Comparison of ENCODE assay signal across 19 cellular contexts in genomic region chr5:76592692-76593091, GRCh38. TPM values are rescaled to one million over a fixed set of nuclear protein-coding genes. Genes with fewer than 3 reads are reported as not detected.
DNase-seq lines count a peak whose midpoint lies in the region; ATAC-seq, FAIRE-seq and TF ChIP-seq lines count a peak whose summit lies in the region.
"Had no signal": no experiment of that assay in that cellular context is flagged by ENCODE, and none has a peak within 500 bp of the region (broad histone marks: within the 10 kb centered on the region; RNA-seq: fewer than 3 reads in every experiment).

No MANE protein-coding gene starts in this region.

- DNase-seq in HepG2 (ENCODE audit: low spot score) (no peak), right lobe of liver (no peak), IMR-90 (no peak), K562 (ENCODE audit: extremely low read depth in 1 of 4, low spot score in 3 of 4) (no peak), COLO829 (ENCODE audit: low spot score) (no peak), DMS79 treated with DMSO at 0.1 percent for 48 hours (lab: John Stamatoyannopoulos, UW) (no peak)
- DNase-seq: 8988T; C1 segment of cervical spinal cord; Caco-2; CD4-positive, alpha-beta memory T cell; DMS153; EL; GDM1 had no signal

- H4K20me1 ChIP-seq in HepG2 (ENCODE audit: insufficient read depth, low read length) (no peaks in the 10 kb centered on the region), IMR-90 (ENCODE audit: insufficient read depth, low read length) (no peaks in the 10 kb centered on the region), K562 (replicated peaks; ENCODE audit: control insufficient read depth, insufficient read depth, low read length) (no peaks in the 10 kb centered on the region)

- H3K4me3 ChIP-seq in HepG2 (replicated peaks in 1 of 3; ENCODE audit: insufficient read depth in 1 of 3, low read depth in 2 of 3, low read length in 3 of 3) (no peak overlapping the region), right lobe of liver (no peak overlapping the region), IMR-90 (ENCODE audit: insufficient read depth, low read depth, low read length) (no peak overlapping the region), K562 (no peak overlapping the region)
- H3K4me3 ChIP-seq: GM12878, GM23338, HAP-1 had no signal

- CTCF ChIA-PET in HepG2 (lab: Yijun Ruan, JAX; ENCODE audit: low intra/inter-chr PET ratio, low total read pairs) (no interaction called here), IMR-90 (lab: Yijun Ruan, JAX) (no interaction called here), K562 (lab: Yijun Ruan, JAX; ENCODE audit: low intra/inter-chr PET ratio) (no interaction called here)

- H3K18ac ChIP-seq in IMR-90 (ENCODE audit: low read depth, low read length), result no peak overlapping the region

- H3K9me1 ChIP-seq in IMR-90 (ENCODE audit: insufficient read depth, low read length) (no peaks in the 10 kb centered on the region), K562 (ENCODE audit: control insufficient read depth, insufficient read depth, low read length) (no peaks in the 10 kb centered on the region)

- H3K27me3 ChIP-seq in HepG2 (ENCODE audit: control insufficient read depth in 1 of 2, insufficient read depth in 2 of 2, low read length in 2 of 2) (no peaks in the 10 kb centered on the region), right lobe of liver (no peaks in the 10 kb centered on the region), IMR-90 (ENCODE audit: control insufficient read depth, insufficient read depth, low read length) (peaks cover 23% of the 10 kb centered on the region), K562 (ENCODE audit: control insufficient read depth in 2 of 2, insufficient read depth in 2 of 2, low read length in 2 of 2) (no peaks in the 10 kb centered on the region)

- no peaks in the 10 kb centered on the region for H3K79me1 ChIP-seq in IMR-90 (ENCODE audit: low read depth in 1 of 2, low read length in 2 of 2)

- H4K91ac ChIP-seq in IMR-90 (ENCODE audit: insufficient read depth, low read depth, low read length), result no peak overlapping the region

- dilution Hi-C loops in IMR-90 (cut with HindIII; ENCODE audit: low sequenced_read_pairs, unreplicated experiment), result no loop called here

- H3K4me2 ChIP-seq in HepG2 (ENCODE audit: low read depth, low read length), result no peak overlapping the region
- no peak overlapping the region for H3K4me2 ChIP-seq in IMR-90 (ENCODE audit: low read depth, low read length)
- no peak overlapping the region for H3K4me2 ChIP-seq in K562 (ENCODE audit: insufficient read depth, low read length)
- H3K4me2 ChIP-seq: GM23338 had no signal

- no peak overlapping the region for H2BK5ac ChIP-seq in IMR-90 (ENCODE audit: low read depth, low read length, poor library complexity, severe bottlenecking)

- no peak for TF ChIP-seq POLR2A in HepG2 (IDR thresholded peaks at IDR 0.05; ENCODE audit: insufficient read depth in 1 of 2, low read depth in 2 of 2, low read length in 2 of 2)
- TF ChIP-seq POLR2A in right lobe of liver (IDR thresholded peaks at IDR 0.05), result no peak
- no peak for TF ChIP-seq POLR2A in IMR-90 (IDR thresholded peaks at IDR 0.05; ENCODE audit: low read depth, low read length)
- TF ChIP-seq POLR2A in K562 (conservative IDR thresholded peaks at IDR 0.05), result no peak

- no peak for TF ChIP-seq RAD21 in HepG2 (CRISPR knock-in tag; IDR thresholded peaks at IDR 0.05)
- TF ChIP-seq RAD21 in IMR-90 (IDR thresholded peaks at IDR 0.05; ENCODE audit: low read length), result no peak
- TF ChIP-seq RAD21 in K562 (CRISPR knock-in tag; conservative IDR thresholded peaks at IDR 0.05 in 1 of 2, IDR thresholded peaks at IDR 0.05 in 1 of 2), result no peak

- in situ Hi-C loops in HepG2 (cut with HindIII; ENCODE audit: extremely low pct_ligation_motif_present, low pct_unique_long_range_greater_than_20kb), result no loop called here
- in situ Hi-C loops in IMR-90 (cut with MboI; ENCODE audit: low sequenced_read_pairs), result no loop called here
- in situ Hi-C loops in K562 (cut with MboI), result no loop called here

- BruUV-seq in HepG2 (replicated peaks; lab: Mats Ljungman, UMichigan) (no TSS peak), IMR-90 (replicated peaks; lab: Mats Ljungman, UMichigan) (no TSS peak), K562 (replicated peaks; lab: Mats Ljungman, UMichigan) (no TSS peak)

- H3K79me2 ChIP-seq in HepG2 (ENCODE audit: insufficient read depth, low read length), result no peaks in the 10 kb centered on the region
- H3K79me2 ChIP-seq in K562 (ENCODE audit: control insufficient read depth, insufficient read depth, low read length), result no peaks in the 10 kb centered on the region

- POLR2A ChIA-PET in HepG2 (lab: Yijun Ruan, JAX), result no interaction called here
- POLR2A ChIA-PET in IMR-90 (lab: Charles Lee; ENCODE audit: unreplicated experiment), result no interaction called here
- POLR2A ChIA-PET in K562 (lab: Yijun Ruan, JAX), result interaction anchor here (0.7 to 1.3 kb wide), 2 partner anchors 182 to 302 kb away, joined by 3 read pairs; no protein-coding TSS in a partner anchor

- no peak overlapping the region for H2AFZ ChIP-seq in HepG2 (ENCODE audit: low read length)
- H2AFZ ChIP-seq in IMR-90 (replicated peaks; ENCODE audit: low read length, poor library complexity), result no peak overlapping the region
- H2AFZ ChIP-seq in K562 (ENCODE audit: low read depth, low read length), result no peak overlapping the region
- H2AFZ ChIP-seq: GM23338 had no signal

- peaks cover 10 to 41% of the 10 kb centered on the region in 2 experiments for H3K36me3 ChIP-seq in HepG2 (replicated peaks in 1 of 2; ENCODE audit: control insufficient read depth in 1 of 2, insufficient read depth in 2 of 2, low read length in 2 of 2)
- peaks cover 0 to 32% (median 16%) of the 10 kb centered on the region in 4 donors for H3K36me3 ChIP-seq in right lobe of liver
- no peaks in the 10 kb centered on the region for H3K36me3 ChIP-seq in IMR-90 (ENCODE audit: control insufficient read depth, insufficient read depth, low read length)
- H3K36me3 ChIP-seq in K562 (ENCODE audit: control insufficient read depth, insufficient read depth, low read length), result no peaks in the 10 kb centered on the region
- H3K36me3 ChIP-seq: HAP-1 had no signal

- no peak overlapping the region for H3K27ac ChIP-seq in HepG2 (ENCODE audit: extremely low read length, insufficient read depth, low read length)
- H3K27ac ChIP-seq in right lobe of liver, result no peak overlapping the region
- H3K27ac ChIP-seq in IMR-90 (ENCODE audit: insufficient read depth, low read length), result no peak overlapping the region
- H3K27ac ChIP-seq in K562 (ENCODE audit: extremely low read depth, low read depth, low read length), result no peak overlapping the region

- no peak for TF ChIP-seq EP300 in HepG2 (IDR thresholded peaks at IDR 0.05; ENCODE audit: low read depth in 2 of 2, low read length in 2 of 2)
- no peak for TF ChIP-seq EP300 in HepG2 (CRISPR knock-in tag; IDR thresholded peaks at IDR 0.05; ENCODE audit: borderline replicate concordance)
- no peak for TF ChIP-seq EP300 in K562 (IDR thresholded peaks at IDR 0.05; ENCODE audit: low read length)

- no peak for FAIRE-seq in HepG2 (lab: Jason Lieb, UNC)
- no peak for FAIRE-seq in K562 (lab: Jason Lieb, UNC)
- FAIRE-seq: GM12878, GM19239, H54 had no signal

- H2BK15ac ChIP-seq in IMR-90 (ENCODE audit: low read depth, low read length), result no peak overlapping the region

- intact Hi-C loops in HepG2 (cut with micrococcal nuclease; ENCODE audit: unreplicated experiment), result no loop called here
- intact Hi-C loops in right lobe of liver (cut with DNase I), result no loop called here
- intact Hi-C loops in IMR-90 (cut with micrococcal nuclease), result no loop called here
- intact Hi-C loops in K562 (cut with micrococcal nuclease), result no loop called here

- no peak overlapping the region for H4K5ac ChIP-seq in IMR-90 (ENCODE audit: low read depth, low read length)

- H3K23ac ChIP-seq in IMR-90 (ENCODE audit: low read depth, low read length), result no peak overlapping the region

- no peak overlapping the region for H3K9ac ChIP-seq in HepG2 (ENCODE audit: insufficient read depth, low read depth, low read length)
- no peak overlapping the region for H3K9ac ChIP-seq in IMR-90 (ENCODE audit: low read depth, low read length)
- H3K9ac ChIP-seq in K562 (ENCODE audit: insufficient read depth in 1 of 2, low read depth in 2 of 2, low read length in 2 of 2), result no peak overlapping the region

- no peak overlapping the region for H3K14ac ChIP-seq in IMR-90 (replicated peaks; ENCODE audit: low read depth, low read length)

- no peak overlapping the region for H2BK20ac ChIP-seq in IMR-90 (ENCODE audit: low read depth, low read length)

- no peak overlapping the region for H3K4ac ChIP-seq in IMR-90 (ENCODE audit: low read depth, low read length)

- no peak overlapping the region for H2AK9ac ChIP-seq in IMR-90 (replicated peaks; ENCODE audit: low read depth, low read length, poor library complexity)

- H3K4me1 ChIP-seq in HepG2 (ENCODE audit: insufficient read depth, low read length) (no peaks in the 10 kb centered on the region), right lobe of liver (no peaks in the 10 kb centered on the region), IMR-90 (ENCODE audit: control insufficient read depth, insufficient read depth, low read length) (no peaks in the 10 kb centered on the region), K562 (replicated peaks in 1 of 2; ENCODE audit: control insufficient read depth in 2 of 2, insufficient read depth in 2 of 2, low read length in 2 of 2) (no peaks in the 10 kb centered on the region)
- H3K4me1 ChIP-seq: Caco-2, HAP-1 had no signal

- H4K8ac ChIP-seq in IMR-90 (ENCODE audit: low read depth in 2 of 2, low read length in 2 of 2), result no peak overlapping the region

- H2AK5ac ChIP-seq in IMR-90 (ENCODE audit: low read depth, low read length), result no peak overlapping the region

- ATAC-seq in HepG2, result no peak
- ATAC-seq in right lobe of liver, result no peak
- ATAC-seq in IMR-90 (ENCODE audit: low read depth), result no peak
- ATAC-seq in K562, result no peak
- ATAC-seq in HG03571 (IDR thresholded peaks at IDR 0.05; ENCODE audit: unreplicated experiment), result no peak
- ATAC-seq: GM12878, GM23338 had no signal

- no peak overlapping the region for H2BK120ac ChIP-seq in IMR-90 (ENCODE audit: low read depth, low read length)

- TF ChIP-seq CTCF in HepG2 (CRISPR knock-in tag; IDR thresholded peaks at IDR 0.05) (no peak), right lobe of liver (IDR thresholded peaks at IDR 0.05) (no peak), IMR-90 (conservative IDR thresholded peaks at IDR 0.05; ENCODE audit: low read depth, low read length) (no peak), K562 (IDR thresholded peaks at IDR 0.05 in 2 of 3, conservative IDR thresholded peaks at IDR 0.05 in 1 of 3; ENCODE audit: insufficient read depth in 2 of 3, low read depth in 1 of 3, low read length in 3 of 3) (no peak)

- H3K9me3 ChIP-seq in HepG2 (ENCODE audit: low read length), result no peaks in the 10 kb centered on the region
- no peaks in the 10 kb centered on the region for H3K9me3 ChIP-seq in right lobe of liver
- no peaks in the 10 kb centered on the region; the same call in 1 of the 2 replicates for H3K9me3 ChIP-seq in IMR-90 (ENCODE audit: control insufficient read depth, insufficient read depth, low read length)
- no peaks in the 10 kb centered on the region for H3K9me3 ChIP-seq in K562 (replicated peaks; ENCODE audit: control insufficient read depth, insufficient read depth, low read depth, low read length)
- H3K9me3 ChIP-seq: Caco-2, HAP-1 had no signal

- H3K56ac ChIP-seq in IMR-90 (ENCODE audit: extremely low read depth, insufficient read depth, low read length), result no peak overlapping the region

- WGBS in HepG2 (ENCODE audit: low lambda C conversion rate), result 73% methylated on average over 3 of the region's 3 CpGs
- WGBS in right lobe of liver (ENCODE audit: insufficient coverage, low coverage, low lambda C conversion rate, missing lambda C conversion rate), result 65% methylated on average over 3 of the region's 3 CpGs
- WGBS in IMR-90 (ENCODE audit: extremely low coverage in 2 of 2, insufficient read length in 1 of 2), 2 experiments, result no CpG with 5 or more reads among the region's 3 CpGs
- WGBS in K562 (ENCODE audit: insufficient coverage, low coverage, missing lambda C conversion rate), result 35% methylated on average over 3 of the region's 3 CpGs

RNA-seq across cellular contexts. Expression of gene F2RL2, which starts 30.5 kb away (rescaled TPM):
- total RNA-seq in HepG2 (2016; rRNA removed; fragmentation: Illumina TruSeq; extraction: Trizol) (not detected in 2 replicates), right lobe of liver (1 to 10 TPM in 3 of 6 experiments, under 1 TPM in 2, not detected in 1; 0.09 to 2.1 (median 1.6) TPM), IMR-90 (2012; rRNA removed) (18.1 and 21.7 TPM in 2 replicates), K562 (2014; rRNA removed) (not detected in 2 replicates), K562 (2014; rRNA removed; fragmentation: Illumina TruSeq; extraction: Trizol) (0.10 TPM in 1 of 2 replicates, not detected in the other), K562 (2015; rRNA removed; fragmentation: Illumina TruSeq; extraction: Trizol) (not detected in 2 replicates), K562 (2021) (0.07 and 0.09 TPM in 2 replicates)
- not detected in 2 replicates for total RNA-seq in HepG2 (2016; cell fraction: cytosol; rRNA removed; fragmentation: Illumina TruSeq; extraction: Trizol; ENCODE audit: low read depth)
- not detected in 2 replicates for total RNA-seq in HepG2 (2016; cell fraction: insoluble cytoplasmic fraction; rRNA removed; fragmentation: Illumina TruSeq; extraction: Trizol)
- not detected in 2 replicates for total RNA-seq in HepG2 (2016; cell fraction: membrane; rRNA removed; fragmentation: Illumina TruSeq; extraction: Trizol)
- total RNA-seq in HepG2 (2016; cell fraction: nucleus; rRNA removed; fragmentation: Illumina TruSeq; extraction: Trizol), result not detected in 2 replicates
- polyA plus RNA-seq in HepG2 (2011; rRNA removed) (not detected in 2 replicates), IMR-90 (2012; rRNA removed) (30.9 and 32.8 TPM in 2 replicates), K562 (2011; rRNA removed) (0.07 and 0.14 TPM in 2 replicates), K562 (2014; fragmentation: Illumina TruSeq; extraction: Trizol) (0.10 and 0.12 TPM in 2 replicates), K562 (2014; fragmentation: Nextera tagmentation; extraction: Ambion mirVana) (under 1 TPM; 0.03 to 0.06 TPM), K562 (2014; rRNA removed) (0.05 TPM in 1 of 2 replicates, not detected in the other)
- not detected in 2 replicates for polyA plus RNA-seq in HepG2 (2011; cell fraction: cytosol; rRNA removed)
- polyA plus RNA-seq in HepG2 (2011; cell fraction: nucleus; rRNA removed), result not detected in 2 replicates
- 0.05 and 0.09 TPM in 2 replicates for polyA plus RNA-seq in HepG2 (2012)
- polyA plus RNA-seq in HepG2 (2016; cell fraction: cytosol; fragmentation: Illumina TruSeq; extraction: Trizol; ENCODE audit: low read depth), result not detected in 2 replicates
- polyA plus RNA-seq in HepG2 (2016; cell fraction: insoluble cytoplasmic fraction; fragmentation: Illumina TruSeq; extraction: Trizol; ENCODE audit: low read depth), result not detected in 2 replicates
- polyA plus RNA-seq in HepG2 (2016; cell fraction: membrane; fragmentation: Illumina TruSeq; extraction: Trizol; ENCODE audit: low read depth), result not detected in 2 replicates
- polyA plus RNA-seq in HepG2 (2016; cell fraction: nucleus; fragmentation: Illumina TruSeq; extraction: Trizol; ENCODE audit: insufficient read depth, low read depth), result not detected in 2 replicates
- 0.58 TPM in 1 of 2 replicates, not detected in the other for polyA minus RNA-seq in HepG2 (2011; rRNA and poly(A)+ RNA removed; ENCODE audit: low replicate concordance)
- polyA minus RNA-seq in HepG2 (2011; cell fraction: cytosol; rRNA and poly(A)+ RNA removed), result not detected in 2 replicates
- not detected in 2 replicates for polyA minus RNA-seq in HepG2 (2011; cell fraction: nucleus; rRNA and poly(A)+ RNA removed)
- polyA plus RNA-seq in IMR-90 (2012; cell fraction: cytosol; rRNA removed), result 15.5 and 22.9 TPM in 2 replicates
- 5.8 and 23.9 TPM in 2 replicates for polyA plus RNA-seq in IMR-90 (2012; cell fraction: nucleus; rRNA removed; ENCODE audit: low replicate concordance)
- total RNA-seq in K562 (2011; cell fraction: chromatin; rRNA removed; ENCODE audit: low replicate concordance), result 0.30 and 0.99 TPM in 2 replicates
- total RNA-seq in K562 (2011; cell fraction: nucleolus; rRNA removed), result 0.26 and 0.33 TPM in 2 replicates
- 0.66 and 0.76 TPM in 2 replicates for total RNA-seq in K562 (2011; cell fraction: nucleoplasm; rRNA removed)
- 0.06 and 0.32 TPM in 2 replicates for polyA plus RNA-seq in K562 (2011; cell fraction: cytosol; rRNA removed)
- polyA plus RNA-seq in K562 (2011; cell fraction: nucleus; rRNA removed), result 0.09 and 0.25 TPM in 2 replicates
- polyA plus RNA-seq in K562 (2012), result 0.14 and 0.17 TPM in 2 replicates
- polyA minus RNA-seq in K562 (2011; rRNA and poly(A)+ RNA removed), result 0.14 and 0.30 TPM in 2 replicates
- not detected in 2 replicates for polyA minus RNA-seq in K562 (2011; cell fraction: cytosol; rRNA and poly(A)+ RNA removed)
- 0.11 TPM in 1 of 2 replicates, not detected in the other for polyA minus RNA-seq in K562 (2011; cell fraction: nucleus; rRNA and poly(A)+ RNA removed)
- total RNA-seq: Caco-2; CD4-positive, alpha-beta memory T cell; GM12878 had no signal

Comparison
In these comparisons a context has a peak if more than half of its experiments do, and no peak if none do; other contexts are left out.
1. Of the 241 proteins assayed by ChIP-seq in both HepG2 and K562: peak only in HepG2: none; only in K562: MAFG; in both: MAFF and MAFK; in neither: 238.